ENCODE assay signal across 1 cellular context in genomic region chr22:26660961-26661578, GRCh38.
TF ChIP-seq lines count a peak whose summit lies in the region.

No MANE protein-coding gene starts in this region.

TF ChIP-seq in SK-N-SH treated with all-trans-retinoic acid at 6 μM for 48 hours, 23 proteins besides CTCF, POLR2A, EP300 and RAD21 (continued from another document):
- TF ChIP-seq POU6F1 (CRISPR knock-in tag; IDR thresholded peaks at IDR 0.05; ENCODE audit: borderline replicate concordance, low read depth): no peak
- TF ChIP-seq, protein P1, sequence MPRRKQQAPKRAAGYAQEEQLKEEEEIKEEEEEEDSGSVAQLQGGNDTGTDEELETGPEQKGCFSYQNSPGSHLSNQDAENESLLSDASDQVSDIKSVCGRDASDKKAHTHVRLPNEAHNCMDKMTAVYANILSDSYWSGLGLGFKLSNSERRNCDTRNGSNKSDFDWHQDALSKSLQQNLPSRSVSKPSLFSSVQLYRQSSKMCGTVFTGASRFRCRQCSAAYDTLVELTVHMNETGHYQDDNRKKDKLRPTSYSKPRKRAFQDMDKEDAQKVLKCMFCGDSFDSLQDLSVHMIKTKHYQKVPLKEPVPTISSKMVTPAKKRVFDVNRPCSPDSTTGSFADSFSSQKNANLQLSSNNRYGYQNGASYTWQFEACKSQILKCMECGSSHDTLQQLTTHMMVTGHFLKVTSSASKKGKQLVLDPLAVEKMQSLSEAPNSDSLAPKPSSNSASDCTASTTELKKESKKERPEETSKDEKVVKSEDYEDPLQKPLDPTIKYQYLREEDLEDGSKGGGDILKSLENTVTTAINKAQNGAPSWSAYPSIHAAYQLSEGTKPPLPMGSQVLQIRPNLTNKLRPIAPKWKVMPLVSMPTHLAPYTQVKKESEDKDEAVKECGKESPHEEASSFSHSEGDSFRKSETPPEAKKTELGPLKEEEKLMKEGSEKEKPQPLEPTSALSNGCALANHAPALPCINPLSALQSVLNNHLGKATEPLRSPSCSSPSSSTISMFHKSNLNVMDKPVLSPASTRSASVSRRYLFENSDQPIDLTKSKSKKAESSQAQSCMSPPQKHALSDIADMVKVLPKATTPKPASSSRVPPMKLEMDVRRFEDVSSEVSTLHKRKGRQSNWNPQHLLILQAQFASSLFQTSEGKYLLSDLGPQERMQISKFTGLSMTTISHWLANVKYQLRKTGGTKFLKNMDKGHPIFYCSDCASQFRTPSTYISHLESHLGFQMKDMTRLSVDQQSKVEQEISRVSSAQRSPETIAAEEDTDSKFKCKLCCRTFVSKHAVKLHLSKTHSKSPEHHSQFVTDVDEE (CRISPR knock-in tag; IDR thresholded peaks at IDR 0.05): no peak
- TF ChIP-seq BACH2 (CRISPR knock-in tag; IDR thresholded peaks at IDR 0.05; ENCODE audit: borderline replicate concordance): no peak
- TF ChIP-seq ZFP30 (CRISPR knock-in tag; IDR thresholded peaks at IDR 0.05): no peak
- TF ChIP-seq CSDC2 (CRISPR knock-in tag; IDR thresholded peaks at IDR 0.05): no peak
- TF ChIP-seq, protein P2, sequence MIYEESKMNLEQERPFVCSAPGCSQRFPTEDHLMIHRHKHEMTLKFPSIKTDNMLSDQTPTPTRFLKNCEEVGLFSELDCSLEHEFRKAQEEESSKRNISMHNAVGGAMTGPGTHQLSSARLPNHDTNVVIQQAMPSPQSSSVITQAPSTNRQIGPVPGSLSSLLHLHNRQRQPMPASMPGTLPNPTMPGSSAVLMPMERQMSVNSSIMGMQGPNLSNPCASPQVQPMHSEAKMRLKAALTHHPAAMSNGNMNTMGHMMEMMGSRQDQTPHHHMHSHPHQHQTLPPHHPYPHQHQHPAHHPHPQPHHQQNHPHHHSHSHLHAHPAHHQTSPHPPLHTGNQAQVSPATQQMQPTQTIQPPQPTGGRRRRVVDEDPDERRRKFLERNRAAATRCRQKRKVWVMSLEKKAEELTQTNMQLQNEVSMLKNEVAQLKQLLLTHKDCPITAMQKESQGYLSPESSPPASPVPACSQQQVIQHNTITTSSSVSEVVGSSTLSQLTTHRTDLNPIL (CRISPR knock-in tag; IDR thresholded peaks at IDR 0.05; ENCODE audit: low read depth): no peak
- no peak for TF ChIP-seq ZNF70 (CRISPR knock-in tag; IDR thresholded peaks at IDR 0.05)
- TF ChIP-seq ZNF8 (CRISPR knock-in tag; IDR thresholded peaks at IDR 0.05): no peak
- no peak for TF ChIP-seq ESRRG (CRISPR knock-in tag; IDR thresholded peaks at IDR 0.05)
- TF ChIP-seq ARNTL (CRISPR knock-in tag; IDR thresholded peaks at IDR 0.05; ENCODE audit: borderline replicate concordance, low read depth): no peak
- no peak for TF ChIP-seq GLIS3 (CRISPR knock-in tag; IDR thresholded peaks at IDR 0.05)
- TF ChIP-seq TCF4 (CRISPR knock-in tag; IDR thresholded peaks at IDR 0.05; ENCODE audit: borderline replicate concordance): no peak
TF ChIP-seq in SK-N-SH treated with all-trans-retinoic acid at 6 μM for 48 hours: peak in this region for 0.
